13 cellular contexts compared by ENCODE assay signal in genomic region chr1:24954631-24955030, GRCh38. TPM values are rescaled to one million over a fixed set of nuclear protein-coding genes. Genes with fewer than 3 reads are reported as not detected.
DNase-seq lines count a peak whose midpoint lies in the region; ATAC-seq and TF ChIP-seq lines count a peak whose summit lies in the region.
"Had no signal": no experiment of that assay in that cellular context is flagged by ENCODE, and none has a peak within 500 bp of the region (broad histone marks: within the 10 kb centered on the region; RNA-seq: fewer than 3 reads in every experiment).

No MANE protein-coding gene starts in this region.

- peak overlapping the region; percentile 63 for H3K4me3 Mint-ChIP-seq in activated CD4-positive, alpha-beta T cell treated with anti-CD3 and anti-CD28 coated beads, Interleukin-2, amount 10 ng/mL, durations not matched to agents 7 days and 5 days
- peak overlapping the region; percentile 22 for H3K4me3 Mint-ChIP-seq in central memory CD8-positive, alpha-beta T cell
- peak overlapping the region; percentile 85 to 88 for H3K4me3 Mint-ChIP-seq in stimulated activated naive B cell treated with anti-CD40 and anti-IgM and Interleukin-4, amounts not matched to agents 10 μg/mL and 1 μg/mL and 100 μg/mL, for 72 hours
- H3K4me3 Mint-ChIP-seq: nephron had no signal

- ATAC-seq in central memory CD8-positive, alpha-beta T cell (replicated peaks; ENCODE audit: extremely low read depth, poor library complexity, severe bottlenecking) = no peak
- peak in 1 of 2 donors; percentile 0 for ATAC-seq in stimulated activated naive B cell treated with anti-CD40 and anti-IgM and Interleukin-4, amounts not matched to agents 10 μg/mL and 1 μg/mL and 100 μg/mL, for 72 hours (replicated peaks)
- ATAC-seq: body of pancreas, upper lobe of right lung had no signal

- no peak overlapping the region for H2AFZ ChIP-seq in osteoblast (ENCODE audit: low read length)

- H3K27me3 ChIP-seq in Peyer's patch (no peaks in the 10 kb centered on the region), osteoblast (ENCODE audit: insufficient read depth, low read length) (no peaks in the 10 kb centered on the region), left ventricle myocardium inferior (ENCODE audit: low read depth) (peaks cover 59% of the 10 kb centered on the region)
- H3K27me3 ChIP-seq: body of pancreas, upper lobe of right lung had no signal

- no peak for TF ChIP-seq POLR2A in Peyer's patch (IDR thresholded peaks at IDR 0.05)

- peak overlapping the region; percentile 35 to 79 (median 58) for H3K27ac ChIP-seq in Peyer's patch
- H3K27ac ChIP-seq in osteoblast (ENCODE audit: low read depth, low read length) = no peak overlapping the region
- no peak overlapping the region for H3K27ac ChIP-seq in left ventricle myocardium inferior (replicated peaks)
- H3K27ac ChIP-seq: body of pancreas, upper lobe of right lung had no signal

- H3K4me2 ChIP-seq in osteoblast (ENCODE audit: insufficient read depth, low read length) = no peak overlapping the region

- H3K4me3 ChIP-seq in Peyer's patch (no peak overlapping the region), osteoblast (ENCODE audit: insufficient read depth, low read length) (no peak overlapping the region), left ventricle myocardium inferior (no peak overlapping the region)
- H3K4me3 ChIP-seq: body of pancreas, upper lobe of right lung had no signal

- peaks cover 2% of the 10 kb centered on the region for H3K79me2 ChIP-seq in osteoblast (ENCODE audit: insufficient read depth, low read length)

- H3K27me3 Mint-ChIP-seq in activated CD4-positive, alpha-beta T cell treated with anti-CD3 and anti-CD28 coated beads, Interleukin-2, amount 10 ng/mL, durations not matched to agents 7 days and 5 days = no peaks in the 10 kb centered on the region
- no peaks in the 10 kb centered on the region for H3K27me3 Mint-ChIP-seq in central memory CD8-positive, alpha-beta T cell
- no peaks in the 10 kb centered on the region for H3K27me3 Mint-ChIP-seq in stimulated activated naive B cell treated with anti-CD40 and anti-IgM and Interleukin-4, amounts not matched to agents 10 μg/mL and 1 μg/mL and 100 μg/mL, for 72 hours

- H3K36me3 Mint-ChIP-seq in activated CD4-positive, alpha-beta T cell treated with anti-CD3 and anti-CD28 coated beads, Interleukin-2, amount 10 ng/mL, durations not matched to agents 7 days and 5 days (ENCODE audit: low read depth) = peaks cover 56% of the 10 kb centered on the region
- peaks cover 11% of the 10 kb centered on the region for H3K36me3 Mint-ChIP-seq in central memory CD8-positive, alpha-beta T cell (ENCODE audit: insufficient read depth)
- peaks cover 55 to 70% of the 10 kb centered on the region in 2 donors for H3K36me3 Mint-ChIP-seq in stimulated activated naive B cell treated with anti-CD40 and anti-IgM and Interleukin-4, amounts not matched to agents 10 μg/mL and 1 μg/mL and 100 μg/mL, for 72 hours

- peaks cover 96% of the 10 kb centered on the region for H3K4me1 Mint-ChIP-seq in activated CD4-positive, alpha-beta T cell treated with anti-CD3 and anti-CD28 coated beads, Interleukin-2, amount 10 ng/mL, durations not matched to agents 7 days and 5 days
- H3K4me1 Mint-ChIP-seq in central memory CD8-positive, alpha-beta T cell = peaks cover 69% of the 10 kb centered on the region
- peaks cover 63 to 93% of the 10 kb centered on the region in 2 donors for H3K4me1 Mint-ChIP-seq in stimulated activated naive B cell treated with anti-CD40 and anti-IgM and Interleukin-4, amounts not matched to agents 10 μg/mL and 1 μg/mL and 100 μg/mL, for 72 hours

- TF ChIP-seq CTCF in Peyer's patch (IDR thresholded peaks at IDR 0.05) = no peak
- no peak for TF ChIP-seq CTCF in osteoblast (IDR thresholded peaks at IDR 0.05; ENCODE audit: extremely low read depth, low read depth, low read length)
- no peak for TF ChIP-seq CTCF in left ventricle myocardium inferior (IDR thresholded peaks at IDR 0.05; ENCODE audit: borderline replicate concordance)

- peaks cover 0 to 33% (median 9%) of the 10 kb centered on the region in 4 donors for H3K4me1 ChIP-seq in Peyer's patch
- peaks cover 9% of the 10 kb centered on the region for H3K4me1 ChIP-seq in osteoblast (ENCODE audit: insufficient read depth, low read length)
- no peaks in the 10 kb centered on the region for H3K4me1 ChIP-seq in left ventricle myocardium inferior
- H3K4me1 ChIP-seq: body of pancreas, upper lobe of right lung had no signal

- H4K20me1 ChIP-seq in osteoblast (ENCODE audit: insufficient read depth, low read length) = no peaks in the 10 kb centered on the region

- intact Hi-C loops in left ventricle myocardium inferior (cut with micrococcal nuclease) = no loop called here

- CTCF ChIA-PET in activated CD4-positive, alpha-beta T cell treated with anti-CD3 and anti-CD28 coated beads, Interleukin-2, amount 10 ng/mL, durations not matched to agents 7 days and 5 days (lab: Charles Lee) = interaction anchor here (0.5 to 4.8 kb wide), 4 partner anchors 10 to 159 kb away, joined by 3 to 20 read pairs (median 8); no protein-coding TSS in a partner anchor

- POLR2A ChIA-PET in activated CD4-positive, alpha-beta T cell treated with anti-CD3 and anti-CD28 coated beads, Interleukin-2, amount 10 ng/mL, durations not matched to agents 7 days and 5 days (lab: Charles Lee) = interaction anchor here (0.6 kb wide), 1 partner anchor 83 kb away, joined by 3 read pairs; no protein-coding TSS in a partner anchor

- no peaks in the 10 kb centered on the region for H3K36me3 ChIP-seq in Peyer's patch
- no peaks in the 10 kb centered on the region for H3K36me3 ChIP-seq in osteoblast (ENCODE audit: insufficient read depth, low read length)
- no peaks in the 10 kb centered on the region for H3K36me3 ChIP-seq in left ventricle myocardium inferior
- H3K36me3 ChIP-seq: upper lobe of right lung had no signal

- DNase-seq in activated CD4-positive, alpha-beta T cell treated with anti-CD3 and anti-CD28 coated beads, Interleukin-2, amount 10 ng/mL, durations not matched to agents 7 days and 5 days = no peak
- DNase-seq in activated CD4-positive, alpha-beta T cell treated with anti-CD3 and anti-CD28 coated beads for 48 hours = no peak
- DNase-seq in Peyer's patch (peak in 1 of 3 donors; percentile 37), osteoblast (ENCODE audit: insufficient read length, low spot score, missing footprints) (no peak), HT-29 (ENCODE audit: low spot score) (no peak), left ventricle myocardium inferior (no peak)
- DNase-seq in central memory CD8-positive, alpha-beta T cell (ENCODE audit: low spot score in 2 of 2) = no peak
- DNase-seq in stimulated activated naive B cell treated with anti-CD40 and anti-IgM and Interleukin-4, amounts not matched to agents 10 μg/mL and 1 μg/mL and 100 μg/mL, for 72 hours = no peak
- DNase-seq: NCI-H1105, retina, upper lobe of right lung had no signal

- H3K9me3 ChIP-seq in Peyer's patch = no peaks in the 10 kb centered on the region
- H3K9me3 ChIP-seq in osteoblast (ENCODE audit: low read depth, low read length) = no peaks in the 10 kb centered on the region
- H3K9me3 ChIP-seq in left ventricle myocardium inferior (replicated peaks) = no peaks in the 10 kb centered on the region
- H3K9me3 ChIP-seq: body of pancreas, upper lobe of right lung had no signal

- H3K9me3 Mint-ChIP-seq in activated CD4-positive, alpha-beta T cell treated with anti-CD3 and anti-CD28 coated beads, Interleukin-2, amount 10 ng/mL, durations not matched to agents 7 days and 5 days = no peaks in the 10 kb centered on the region
- no peaks in the 10 kb centered on the region for H3K9me3 Mint-ChIP-seq in central memory CD8-positive, alpha-beta T cell
- H3K9me3 Mint-ChIP-seq in stimulated activated naive B cell treated with anti-CD40 and anti-IgM and Interleukin-4, amounts not matched to agents 10 μg/mL and 1 μg/mL and 100 μg/mL, for 72 hours = peaks cover 1 to 4% of the 10 kb centered on the region in 2 donors
- H3K9me3 Mint-ChIP-seq: nephron had no signal

- H3K27ac Mint-ChIP-seq in activated CD4-positive, alpha-beta T cell treated with anti-CD3 and anti-CD28 coated beads, Interleukin-2, amount 10 ng/mL, durations not matched to agents 7 days and 5 days = peak overlapping the region; percentile 93
- H3K27ac Mint-ChIP-seq in central memory CD8-positive, alpha-beta T cell (ENCODE audit: low read depth) = peak overlapping the region; percentile 54
- H3K27ac Mint-ChIP-seq in stimulated activated naive B cell treated with anti-CD40 and anti-IgM and Interleukin-4, amounts not matched to agents 10 μg/mL and 1 μg/mL and 100 μg/mL, for 72 hours = peak overlapping the region; percentile 100
- H3K27ac Mint-ChIP-seq: nephron had no signal

RNA-seq across cellular contexts. Expression of gene RUNX3, which starts 24.6 kb away (rescaled TPM):
- total RNA-seq in activated CD4-positive, alpha-beta T cell treated with anti-CD3 and anti-CD28 coated beads, Interleukin-2, amount 10 ng/mL, durations not matched to agents 7 days and 5 days = 100 to 1,000 TPM; 108 to 125 TPM
- total RNA-seq in Peyer's patch (1 to 10 TPM; 2.1 to 9.9 (median 6.0) TPM), osteoblast (1.8 and 3.6 TPM in 2 replicates), left ventricle myocardium inferior (0.52 TPM)
- 0.18 TPM in 1 of 2 replicates, not detected in the other for total RNA-seq in HT-29 (2014; rRNA removed; shearing (Covaris generic))

Comparison
In these comparisons a context has a peak if more than half of its experiments do, and no peak if none do; other contexts are left out.
1. H3K4me3 Mint-ChIP-seq: peak in every context shown above with its lines; median percentile 86 in stimulated activated naive B cell treated with anti-CD40 and anti-IgM and Interleukin-4, amounts not matched to agents 10 μg/mL and 1 μg/mL and 100 μg/mL, for 72 hours; 63 in activated CD4-positive, alpha-beta T cell treated with anti-CD3 and anti-CD28 coated beads, Interleukin-2, amount 10 ng/mL, durations not matched to agents 7 days and 5 days; 22 in central memory CD8-positive, alpha-beta T cell.
2. H3K27ac ChIP-seq: peak in Peyer's patch (4 of 4); none in osteoblast (single experiment) and left ventricle myocardium inferior (single experiment).
3. RNA of gene RUNX3, which starts 24.6 kb away (total RNA-seq): 108 to 125 TPM in activated CD4-positive, alpha-beta T cell treated with anti-CD3 and anti-CD28 coated beads, Interleukin-2, amount 10 ng/mL, durations not matched to agents 7 days and 5 days; 2.1 to 9.9 TPM in Peyer's patch, 1.8 to 3.6 TPM in osteoblast, 0.52 TPM in left ventricle myocardium inferior (single experiment) and 0.18 TPM in HT-29; every median in the first group is over 4 times any median in the second.
4. Peak in every context shown above with its lines, with median percentiles within 50 percentile points of each other: H3K27ac Mint-ChIP-seq.